Comparison of ENCODE assay signal across 10 cellular contexts in the genomic region with DNA sequence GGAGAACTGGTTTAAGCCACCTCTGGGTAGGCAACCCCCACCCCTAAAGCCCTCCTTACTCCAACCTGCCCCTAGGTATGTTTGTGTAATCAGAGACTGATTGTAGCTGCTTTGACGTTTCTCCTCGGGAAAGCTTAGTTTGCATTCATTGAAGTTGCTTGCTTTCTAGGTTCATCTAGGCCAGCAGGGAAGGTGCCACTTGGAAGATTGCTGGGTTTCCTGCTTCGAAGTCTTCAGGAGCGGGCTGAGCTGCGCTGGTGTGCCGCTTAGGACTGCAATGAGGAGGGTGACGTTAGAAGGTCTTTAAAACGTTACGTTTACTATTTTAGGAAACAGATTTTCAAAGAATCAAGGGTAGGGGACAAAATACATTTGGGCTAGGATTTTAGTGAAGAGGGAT.
DNase-seq lines count a peak whose midpoint lies in the region; ATAC-seq and TF ChIP-seq lines count a peak whose summit lies in the region.
"Had no signal": no experiment of that assay in that cellular context is flagged by ENCODE, and none has a peak within 500 bp of the region (broad histone marks: within the 10 kb centered on the region; RNA-seq: fewer than 3 reads in every experiment).

No MANE protein-coding gene starts in this region.

- peak overlapping the region; percentile 79 for H3K27ac ChIP-seq in CD4-positive, CD25-positive, alpha-beta regulatory T cell (ENCODE audit: insufficient read depth, low read length, poor library complexity, severe bottlenecking)
- no peak overlapping the region for H3K27ac ChIP-seq in HUES64 (ENCODE audit: low read depth, low read length)
- no peak overlapping the region for H3K27ac ChIP-seq in brain microvascular endothelial cell
- H3K27ac ChIP-seq in SJCRH30 = no peak overlapping the region

- H3K9me3 ChIP-seq in CD4-positive, CD25-positive, alpha-beta regulatory T cell (ENCODE audit: control insufficient read depth in 2 of 2, low read length in 2 of 2) = no peaks in the 10 kb centered on the region
- no peaks in the 10 kb centered on the region for H3K9me3 ChIP-seq in HUES64 (ENCODE audit: insufficient read depth, low read depth, low read length)
- no peaks in the 10 kb centered on the region; the same call in 1 of the 2 replicates for H3K9me3 ChIP-seq in SJCRH30 (replicated peaks)
- H3K9me3 ChIP-seq: mucosa of descending colon had no signal

- H3K36me3 ChIP-seq in CD4-positive, CD25-positive, alpha-beta regulatory T cell (ENCODE audit: control insufficient read depth, insufficient read depth, low read length) = no peaks in the 10 kb centered on the region
- no peaks in the 10 kb centered on the region for H3K36me3 ChIP-seq in HUES64 (ENCODE audit: insufficient read depth, low read length)
- H3K36me3 ChIP-seq in brain microvascular endothelial cell (replicated peaks) = no peaks in the 10 kb centered on the region
- H3K36me3 ChIP-seq in SJCRH30 = no peaks in the 10 kb centered on the region

- intact Hi-C loops in posterior cingulate gyrus (cut with DNase I) = loop anchor here (5.0 kb wide), 1 partner anchor 94 kb away; the partner anchor contains the start of gene PRDM1

- H3K4me3 ChIP-seq in CD4-positive, CD25-positive, alpha-beta regulatory T cell (ENCODE audit: low read depth, low read length) = peak overlapping the region; percentile 95
- H3K4me3 ChIP-seq in HUES64 (ENCODE audit: low read length) (peak overlapping the region; percentile 64), brain microvascular endothelial cell (ENCODE audit: low read depth, low read length) (peak overlapping the region; percentile 61), SJCRH30 (no peak overlapping the region)

- no peak overlapping the region for H3K9ac ChIP-seq in HUES64 (ENCODE audit: low read depth, low read length)

- H3K4me1 Mint-ChIP-seq in CD4-positive, CD25-positive, alpha-beta regulatory T cell = peaks cover 10 to 37% (median 25%) of the 10 kb centered on the region in 4 donors
- peaks cover 11 to 31% (median 23%) of the 10 kb centered on the region in 3 donors for H3K4me1 Mint-ChIP-seq in naive B cell

- H3K9me3 Mint-ChIP-seq in CD4-positive, CD25-positive, alpha-beta regulatory T cell = peaks cover 0 to 1% (median 0%) of the 10 kb centered on the region in 7 donors
- H3K9me3 Mint-ChIP-seq in naive B cell = peaks cover 0 to 1% (median 0%) of the 10 kb centered on the region in 7 donors

- H3K4me3 Mint-ChIP-seq in CD4-positive, CD25-positive, alpha-beta regulatory T cell = peak overlapping the region; percentile 86 to 96 (median 96)
- peak overlapping the region; percentile 85 to 99 (median 96) for H3K4me3 Mint-ChIP-seq in naive B cell

- WGBS in HUES64 = 1% methylated on average over 9 of the region's 9 CpGs

- ATAC-seq in CD4-positive, CD25-positive, alpha-beta regulatory T cell (ENCODE audit: low read depth in 2 of 2) = no peak
- no peak for ATAC-seq in naive B cell (ENCODE audit: low read depth in 2 of 2)
- ATAC-seq in GM18498 (IDR thresholded peaks at IDR 0.05; ENCODE audit: unreplicated experiment) = no peak

- H3K36me3 Mint-ChIP-seq in CD4-positive, CD25-positive, alpha-beta regulatory T cell = no peaks in the 10 kb centered on the region
- H3K36me3 Mint-ChIP-seq in naive B cell = no peaks in the 10 kb centered on the region

- in situ Hi-C loops in brain microvascular endothelial cell (cut with HindIII; ENCODE audit: low pct_ligation_motif_present, low sequenced_read_pairs) = no loop called here

- peaks cover 18% of the 10 kb centered on the region for H3K27me3 ChIP-seq in CD4-positive, CD25-positive, alpha-beta regulatory T cell (ENCODE audit: control insufficient read depth, insufficient read depth, low read length)
- H3K27me3 ChIP-seq in HUES64 (ENCODE audit: insufficient read depth, low read length) (peaks cover 99% of the 10 kb centered on the region), brain microvascular endothelial cell (replicated peaks) (peaks cover 2% of the 10 kb centered on the region), SJCRH30 (no peaks in the 10 kb centered on the region)

- peak overlapping the region; percentile 77 to 93 (median 81) for H3K27ac Mint-ChIP-seq in CD4-positive, CD25-positive, alpha-beta regulatory T cell
- peak overlapping the region; percentile 40 to 97 (median 86) for H3K27ac Mint-ChIP-seq in naive B cell

- TF ChIP-seq CTCF in brain microvascular endothelial cell (IDR thresholded peaks at IDR 0.05; ENCODE audit: low read depth, low read length, missing control alignments) = no peak

- peaks cover 61% of the 10 kb centered on the region for H3K27me3 Mint-ChIP-seq in CD4-positive, CD25-positive, alpha-beta regulatory T cell
- peaks cover 30 to 45% (median 39%) of the 10 kb centered on the region in 3 donors for H3K27me3 Mint-ChIP-seq in naive B cell

- peak in 1 of 3 donors; percentile 23 for DNase-seq in CD4-positive, CD25-positive, alpha-beta regulatory T cell
- DNase-seq in brain microvascular endothelial cell = no peak
- DNase-seq in naive B cell = no peak
- no peak for DNase-seq in posterior cingulate gyrus
- DNase-seq in SJCRH30 = no peak
- no peak for DNase-seq in hepatic stellate cell (ENCODE audit: low spot score)
- DNase-seq: KG1 had no signal

- H3K4me1 ChIP-seq in CD4-positive, CD25-positive, alpha-beta regulatory T cell (ENCODE audit: control insufficient read depth, insufficient read depth, low read length, poor library complexity, severe bottlenecking) = peaks cover 32% of the 10 kb centered on the region
- H3K4me1 ChIP-seq in HUES64 (ENCODE audit: insufficient read depth, low read length) (peaks cover 34% of the 10 kb centered on the region), SJCRH30 (no peaks in the 10 kb centered on the region)
